In genomic region chr19:48720251-48720612, GRCh38 we compare ENCODE assay signal across 1 cellular context.
TF ChIP-seq lines count a peak whose summit lies in the region.

No MANE protein-coding gene starts in this region.

TF ChIP-seq in A549, 52 proteins besides CTCF, POLR2A, EP300 and RAD21 (continued from another document):
- TF ChIP-seq MAX (IDR thresholded peaks at IDR 0.05) (no peak), KDM5A (IDR thresholded peaks at IDR 0.05) (no peak), EHMT2 (IDR thresholded peaks at IDR 0.05; ENCODE audit: low read depth) (no peak), JUNB (IDR thresholded peaks at IDR 0.05) (no peak), HDAC2 (IDR thresholded peaks at IDR 0.05) (no peak), ATOH8 (CRISPR knock-in tag; IDR thresholded peaks at IDR 0.05; ENCODE audit: low read depth) (no peak), HOXB5 (CRISPR knock-in tag; IDR thresholded peaks at IDR 0.05) (no peak), CHD4 (IDR thresholded peaks at IDR 0.05; ENCODE audit: borderline replicate concordance) (no peak), HES2 (IDR thresholded peaks at IDR 0.05) (no peak), EHF (CRISPR knock-in tag; IDR thresholded peaks at IDR 0.05) (no peak), TP53 (CRISPR knock-in tag; IDR thresholded peaks at IDR 0.05) (no peak), ZFP36 (IDR thresholded peaks at IDR 0.05; ENCODE audit: borderline replicate concordance, partially characterized antibody) (no peak), FOSL2 (IDR thresholded peaks at IDR 0.05) (no peak), FOSL2 (CRISPR knock-in tag; IDR thresholded peaks at IDR 0.05) (no peak), BHLHE40 (IDR thresholded peaks at IDR 0.05; ENCODE audit: low read depth, low read length) (no peak)
- TF ChIP-seq, protein P1, sequence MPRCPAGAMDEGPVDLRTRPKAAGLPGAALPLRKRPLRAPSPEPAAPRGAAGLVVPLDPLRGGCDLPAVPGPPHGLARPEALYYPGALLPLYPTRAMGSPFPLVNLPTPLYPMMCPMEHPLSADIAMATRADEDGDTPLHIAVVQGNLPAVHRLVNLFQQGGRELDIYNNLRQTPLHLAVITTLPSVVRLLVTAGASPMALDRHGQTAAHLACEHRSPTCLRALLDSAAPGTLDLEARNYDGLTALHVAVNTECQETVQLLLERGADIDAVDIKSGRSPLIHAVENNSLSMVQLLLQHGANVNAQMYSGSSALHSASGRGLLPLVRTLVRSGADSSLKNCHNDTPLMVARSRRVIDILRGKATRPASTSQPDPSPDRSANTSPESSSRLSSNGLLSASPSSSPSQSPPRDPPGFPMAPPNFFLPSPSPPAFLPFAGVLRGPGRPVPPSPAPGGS (IDR thresholded peaks at IDR 0.05): no peak
